Comparison of ENCODE assay signal across 14 cellular contexts in genomic region chr10:11527700-11528255, GRCh38.
DNase-seq lines count a peak whose midpoint lies in the region; ATAC-seq, FAIRE-seq and TF ChIP-seq lines count a peak whose summit lies in the region.
"Had no signal": no experiment of that assay in that cellular context is flagged by ENCODE, and none has a peak within 500 bp of the region (broad histone marks: within the 10 kb centered on the region; RNA-seq: fewer than 3 reads in every experiment).

No MANE protein-coding gene starts in this region.

- no peak overlapping the region for H3K27ac ChIP-seq in kidney (ENCODE audit: low read depth in 2 of 2, low read length in 2 of 2)
- H3K27ac ChIP-seq in tibial artery, result peak overlapping the region; percentile 11 to 17
- no peak overlapping the region for H3K27ac ChIP-seq in colonic mucosa

- no peak for ATAC-seq in activated naive CD4-positive, alpha-beta T cell treated with anti-CD3 and anti-CD28 coated beads, Interleukin-2, amount 50 U/mL, for 72 hours
- ATAC-seq in GM19351 (IDR thresholded peaks at IDR 0.05; ENCODE audit: unreplicated experiment) (no peak), GM18873 (IDR thresholded peaks at IDR 0.05; ENCODE audit: low FRiP score, unreplicated experiment) (no peak)
- ATAC-seq: Panc1 had no signal

- H3K4me3 ChIP-seq in kidney (ENCODE audit: low read length in 2 of 2), result no peak overlapping the region
- H3K4me3 ChIP-seq in tibial artery, result no peak overlapping the region
- no peak overlapping the region for H3K4me3 ChIP-seq in colonic mucosa

- H3K27me3 ChIP-seq in tibial artery (no peaks in the 10 kb centered on the region), colonic mucosa (no peaks in the 10 kb centered on the region)

- no peak for DNase-seq in activated naive CD4-positive, alpha-beta T cell treated with anti-CD3 and anti-CD28 coated beads, Interleukin-2, amount 10 ng/mL, durations not matched to agents 7 days and 5 days
- DNase-seq in activated naive CD4-positive, alpha-beta T cell treated with anti-CD3 and anti-CD28 coated beads, Interleukin-2, amount 50 U/mL, for 72 hours (ENCODE audit: low spot score in 2 of 2), result no peak
- no peak for DNase-seq in activated naive CD8-positive, alpha-beta T cell treated with anti-CD3 and anti-CD28 coated beads for 36 hours
- DNase-seq in kidney, result no peak
- no peak for DNase-seq in tibial artery
- no peak for DNase-seq in colonic mucosa
- DNase-seq: activated CD4-positive, CD25-positive, alpha-beta regulatory T cell; amniotic stem cell; foreskin fibroblast; midbrain; NCI-H187 had no signal

- H3K9me3 ChIP-seq in kidney (ENCODE audit: control insufficient read depth in 1 of 2, low read length in 2 of 2) (no peaks in the 10 kb centered on the region), tibial artery (no peaks in the 10 kb centered on the region), colonic mucosa (no peaks in the 10 kb centered on the region)

- no peaks in the 10 kb centered on the region for H3K4me1 ChIP-seq in kidney (ENCODE audit: control insufficient read depth in 1 of 2, insufficient read depth in 1 of 2, low read depth in 1 of 2, low read length in 2 of 2)
- H3K4me1 ChIP-seq in tibial artery, result peaks cover 0 to 18% (median 9%) of the 10 kb centered on the region in 4 donors
- no peaks in the 10 kb centered on the region for H3K4me1 ChIP-seq in colonic mucosa

- no peaks in the 10 kb centered on the region for H3K27me3 Mint-ChIP-seq in activated naive CD4-positive, alpha-beta T cell treated with anti-CD3 and anti-CD28 coated beads, Interleukin-2, amount 10 ng/mL, durations not matched to agents 7 days and 5 days
- no peaks in the 10 kb centered on the region for H3K27me3 Mint-ChIP-seq in activated naive CD8-positive, alpha-beta T cell treated with anti-CD3 and anti-CD28 coated beads for 36 hours

- no peaks in the 10 kb centered on the region for H3K9me3 Mint-ChIP-seq in activated naive CD4-positive, alpha-beta T cell treated with anti-CD3 and anti-CD28 coated beads, Interleukin-2, amount 10 ng/mL, durations not matched to agents 7 days and 5 days
- H3K9me3 Mint-ChIP-seq in activated naive CD4-positive, alpha-beta T cell treated with anti-CD3 and anti-CD28 coated beads, Interleukin-2, amount 50 U/mL, for 72 hours, result no peaks in the 10 kb centered on the region
- H3K9me3 Mint-ChIP-seq in activated naive CD8-positive, alpha-beta T cell treated with anti-CD3 and anti-CD28 coated beads for 36 hours, result no peaks in the 10 kb centered on the region

- peaks cover 26% of the 10 kb centered on the region for H3K4me1 Mint-ChIP-seq in activated naive CD4-positive, alpha-beta T cell treated with anti-CD3 and anti-CD28 coated beads, Interleukin-2, amount 10 ng/mL, durations not matched to agents 7 days and 5 days
- H3K4me1 Mint-ChIP-seq in activated naive CD8-positive, alpha-beta T cell treated with anti-CD3 and anti-CD28 coated beads for 36 hours, result peaks cover 31% of the 10 kb centered on the region

- H3K36me3 ChIP-seq in kidney (ENCODE audit: control insufficient read depth in 1 of 2, insufficient read depth in 2 of 2, low read length in 2 of 2) (no peaks in the 10 kb centered on the region), tibial artery (no peaks in the 10 kb centered on the region), colonic mucosa (no peaks in the 10 kb centered on the region)

- no peak for TF ChIP-seq CTCF in kidney (IDR thresholded peaks at IDR 0.05; ENCODE audit: borderline replicate concordance, extremely low read depth, insufficient read depth)
- no peak for TF ChIP-seq CTCF in tibial artery (IDR thresholded peaks at IDR 0.05)
- no peak for TF ChIP-seq CTCF in colonic mucosa (IDR thresholded peaks at IDR 0.05)

- H3K4me3 Mint-ChIP-seq in activated naive CD4-positive, alpha-beta T cell treated with anti-CD3 and anti-CD28 coated beads, Interleukin-2, amount 10 ng/mL, durations not matched to agents 7 days and 5 days, result peak overlapping the region; percentile 51
- peak overlapping the region; percentile 61 for H3K4me3 Mint-ChIP-seq in activated naive CD8-positive, alpha-beta T cell treated with anti-CD3 and anti-CD28 coated beads for 36 hours

- H3K9ac ChIP-seq in kidney (ENCODE audit: low read length in 2 of 2), result no peak overlapping the region
- peak overlapping the region in 1 of 2 donors; percentile 21 for H3K9ac ChIP-seq in colonic mucosa (ENCODE audit: low read depth in 2 of 2, low read length in 2 of 2)

- peak overlapping the region; percentile 51 for H3K27ac Mint-ChIP-seq in activated naive CD4-positive, alpha-beta T cell treated with anti-CD3 and anti-CD28 coated beads, Interleukin-2, amount 10 ng/mL, durations not matched to agents 7 days and 5 days
- no peak overlapping the region for H3K27ac Mint-ChIP-seq in activated naive CD4-positive, alpha-beta T cell treated with anti-CD3 and anti-CD28 coated beads, Interleukin-2, amount 50 U/mL, for 72 hours
- peak overlapping the region; percentile 23 for H3K27ac Mint-ChIP-seq in activated naive CD8-positive, alpha-beta T cell treated with anti-CD3 and anti-CD28 coated beads for 36 hours

- intact Hi-C loops in kidney (cut with DNase I), result no loop called here
- intact Hi-C loops in tibial artery (cut with DNase I; ENCODE audit: low total_unique reads), result no loop called here
- intact Hi-C loops in colonic mucosa (cut with DNase I), result loop anchor here (10.0 kb wide), 1 partner anchor 77 kb away; no protein-coding TSS in a partner anchor

- CTCF ChIA-PET in activated naive CD4-positive, alpha-beta T cell treated with anti-CD3 and anti-CD28 coated beads, Interleukin-2, amount 10 ng/mL, durations not matched to agents 7 days and 5 days (lab: Charles Lee), result interaction anchor here (1.6 to 1.7 kb wide), 2 partner anchors 9 to 230 kb away, joined by 5 read pairs; no protein-coding TSS in a partner anchor

- H3K36me3 Mint-ChIP-seq in activated naive CD4-positive, alpha-beta T cell treated with anti-CD3 and anti-CD28 coated beads, Interleukin-2, amount 10 ng/mL, durations not matched to agents 7 days and 5 days, result peaks cover 3% of the 10 kb centered on the region
- H3K36me3 Mint-ChIP-seq in activated naive CD4-positive, alpha-beta T cell treated with anti-CD3 and anti-CD28 coated beads, Interleukin-2, amount 50 U/mL, for 72 hours, result peaks cover 5 to 6% of the 10 kb centered on the region in 2 donors
- peaks cover 1% of the 10 kb centered on the region for H3K36me3 Mint-ChIP-seq in activated naive CD8-positive, alpha-beta T cell treated with anti-CD3 and anti-CD28 coated beads for 36 hours

- peak; percentile 85 for FAIRE-seq in kidney (lab: Jason Lieb, UNC)

Comparison
In these comparisons a context has a peak if more than half of its experiments do, and no peak if none do; other contexts are left out.
1. H3K27ac Mint-ChIP-seq: peak in activated naive CD4-positive, alpha-beta T cell treated with anti-CD3 and anti-CD28 coated beads, Interleukin-2, amount 10 ng/mL, durations not matched to agents 7 days and 5 days (single experiment) and activated naive CD8-positive, alpha-beta T cell treated with anti-CD3 and anti-CD28 coated beads for 36 hours (single experiment); none in activated naive CD4-positive, alpha-beta T cell treated with anti-CD3 and anti-CD28 coated beads, Interleukin-2, amount 50 U/mL, for 72 hours (0 of 2).
2. H3K27ac ChIP-seq: peak in tibial artery (2 of 2); none in kidney (0 of 2) and colonic mucosa (single experiment).